ENCODE assay signal across 16 cellular contexts in genomic region chr2:239467956-239468490, GRCh38.
"Had no signal": no experiment of that assay in that cellular context is flagged by ENCODE, and none has a peak within 500 bp of the region (broad histone marks: within the 10 kb centered on the region; RNA-seq: fewer than 3 reads in every experiment).

No MANE protein-coding gene starts in this region.

- H3K36me3 Mint-ChIP-seq: activated naive CD8-positive, alpha-beta T cell treated with anti-CD3 and anti-CD28 coated beads, Interleukin-2, amount 10 ng/mL, durations not matched to agents 7 days and 5 days; stimulated activated naive B cell treated with anti-CD40 and anti-IgM and Interleukin-4, amounts not matched to agents 10 μg/mL and 1 μg/mL and 100 μg/mL, for 72 hours had no signal

- ATAC-seq: foreskin keratinocyte; stimulated activated naive B cell treated with anti-CD40 and anti-IgM and Interleukin-4, amounts not matched to agents 10 μg/mL and 1 μg/mL and 100 μg/mL, for 72 hours had no signal

- H3K4me3 Mint-ChIP-seq: activated naive CD8-positive, alpha-beta T cell treated with anti-CD3 and anti-CD28 coated beads, Interleukin-2, amount 10 ng/mL, durations not matched to agents 7 days and 5 days; stimulated activated naive B cell treated with anti-CD40 and anti-IgM and Interleukin-4, amounts not matched to agents 10 μg/mL and 1 μg/mL and 100 μg/mL, for 72 hours had no signal

- H3K27ac ChIP-seq: cardiac muscle cell, dorsolateral prefrontal cortex, foreskin keratinocyte, ovary, spleen, thyroid gland, WERI-Rb-1 had no signal

- H3K36me3 ChIP-seq: cardiac muscle cell, ovary, spleen, thyroid gland, WERI-Rb-1 had no signal

- H3K4me3 ChIP-seq: cardiac muscle cell, dorsolateral prefrontal cortex, ovary, spleen, thyroid gland had no signal

- H3K27ac Mint-ChIP-seq: activated naive CD8-positive, alpha-beta T cell treated with anti-CD3 and anti-CD28 coated beads, Interleukin-2, amount 10 ng/mL, durations not matched to agents 7 days and 5 days; stimulated activated naive B cell treated with anti-CD40 and anti-IgM and Interleukin-4, amounts not matched to agents 10 μg/mL and 1 μg/mL and 100 μg/mL, for 72 hours had no signal

- DNase-seq: activated CD4-positive, alpha-beta T cell treated with anti-CD3 and anti-CD28 coated beads for 1 hour; activated naive CD4-positive, alpha-beta T cell treated with Interleukin-2 at 50 U/mL for 16 hours; activated naive CD8-positive, alpha-beta T cell treated with anti-CD3 and anti-CD28 coated beads, Interleukin-2, amount 10 ng/mL, durations not matched to agents 7 days and 5 days; amygdala; foreskin keratinocyte; glutamatergic neuron; hypothalamus; stimulated activated naive B cell treated with anti-CD40 and anti-IgM and Interleukin-4, amounts not matched to agents 10 μg/mL and 1 μg/mL and 100 μg/mL, for 72 hours; SW 1271; T-helper 2 cell; thyroid gland; WERI-Rb-1 had no signal

- H3K4me1 Mint-ChIP-seq: activated naive CD8-positive, alpha-beta T cell treated with anti-CD3 and anti-CD28 coated beads, Interleukin-2, amount 10 ng/mL, durations not matched to agents 7 days and 5 days; stimulated activated naive B cell treated with anti-CD40 and anti-IgM and Interleukin-4, amounts not matched to agents 10 μg/mL and 1 μg/mL and 100 μg/mL, for 72 hours had no signal

- H3K27me3 ChIP-seq: cardiac muscle cell, dorsolateral prefrontal cortex, ovary, thyroid gland had no signal

- H3K4me1 ChIP-seq: foreskin keratinocyte, thyroid gland had no signal

- H3K9me3 Mint-ChIP-seq: activated naive CD8-positive, alpha-beta T cell treated with anti-CD3 and anti-CD28 coated beads, Interleukin-2, amount 10 ng/mL, durations not matched to agents 7 days and 5 days; stimulated activated naive B cell treated with anti-CD40 and anti-IgM and Interleukin-4, amounts not matched to agents 10 μg/mL and 1 μg/mL and 100 μg/mL, for 72 hours had no signal

- H3K9me3 ChIP-seq: ovary, spleen, thyroid gland had no signal
